Comparison of ENCODE assay signal across 9 cellular contexts in the genomic region with DNA sequence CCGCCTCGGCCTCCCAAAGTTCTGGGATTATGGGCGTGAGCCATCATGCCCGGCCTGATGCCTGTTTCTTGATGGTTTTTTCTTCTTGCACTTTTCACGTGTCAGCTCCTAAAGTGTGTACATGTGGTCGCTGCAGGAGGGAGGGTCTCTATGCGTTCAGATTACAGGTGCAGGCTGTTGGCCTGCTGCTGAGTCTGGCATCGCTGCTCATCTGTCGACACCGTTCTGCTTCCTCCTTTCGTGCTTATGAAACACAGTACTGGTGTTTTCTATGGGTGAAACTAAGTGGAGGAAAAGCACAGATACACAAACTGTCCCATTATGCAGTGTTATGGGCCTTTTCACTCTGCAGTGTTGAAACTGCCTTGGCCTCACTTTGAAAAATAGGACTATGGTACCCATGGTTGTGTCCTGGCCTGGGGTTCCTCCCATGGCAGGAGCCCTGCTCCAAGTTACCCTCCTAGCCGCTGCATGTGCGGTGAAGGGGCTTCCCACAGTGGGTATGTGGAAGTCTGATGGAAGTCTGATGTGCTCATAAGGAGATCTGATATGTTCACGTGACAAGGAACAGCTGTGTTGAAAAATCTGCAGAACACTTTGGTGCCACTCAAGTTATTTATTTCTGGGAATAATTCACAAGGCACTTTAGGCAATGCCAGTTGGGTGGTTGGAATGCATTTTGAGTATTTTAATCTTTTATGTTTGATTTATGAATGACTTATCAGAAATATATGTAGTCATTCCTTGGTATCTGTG. TPM values are rescaled to one million over a fixed set of nuclear protein-coding genes. Genes with fewer than 3 reads are reported as not detected.
A peak's percentile ranks its signal among the peaks of the same experiment; 100 is the strongest.
DNase-seq lines count a peak whose midpoint lies in the region; ATAC-seq and TF ChIP-seq lines count a peak whose summit lies in the region.
"Had no signal": no experiment of that assay in that cellular context is flagged by ENCODE, and none has a peak within 500 bp of the region (broad histone marks: within the 10 kb centered on the region; RNA-seq: fewer than 3 reads in every experiment).

No MANE protein-coding gene starts in this region.

- no peak for DNase-seq in CD4-positive, alpha-beta memory T cell
- DNase-seq in lower lobe of right lung (no peak), medulla oblongata (ENCODE audit: extremely low spot score) (no peak), left lobe of liver (ENCODE audit: low spot score) (no peak)
- no peak for DNase-seq in activated CD4-positive, CD25-positive, alpha-beta regulatory T cell (lab: John Stamatoyannopoulos, UW)
- DNase-seq: DMS53 had no signal

- H3K27ac ChIP-seq in CD4-positive, alpha-beta memory T cell (ENCODE audit: low read depth, low read length) = peak overlapping the region; percentile 96
- H3K27ac ChIP-seq in OCI-LY1 (ENCODE audit: low read depth, low read length, poor library complexity, severe bottlenecking) (peak overlapping the region; percentile 95), lower lobe of right lung (peak overlapping the region; percentile 67)

- H3K9ac ChIP-seq in OCI-LY1 (ENCODE audit: low read length) = peak overlapping the region; percentile 49; the same call in 1 of the 2 replicates

- POLR2A ChIA-PET in CD4-positive, alpha-beta memory T cell (lab: Charles Lee; ENCODE audit: partially characterized antibody) = interaction anchor here (1.2 to 29.4 kb wide), 14 partner anchors 1 to 256 kb away, joined by 3 to 1226 read pairs (median 8); a partner anchor contains a TSS

- peak overlapping the region in 7 of 8 donors; percentile 32 to 91 (median 77) for H3K4me3 Mint-ChIP-seq in CD4-positive, alpha-beta memory T cell

- H3K9me2 ChIP-seq in OCI-LY1 (ENCODE audit: low read depth, low read length) = no peaks in the 10 kb centered on the region

- ATAC-seq in GM21390 (IDR thresholded peaks at IDR 0.05; ENCODE audit: unreplicated experiment) (peak; percentile 45), lower lobe of right lung (peak; percentile 60 to 73), GM18858 (IDR thresholded peaks at IDR 0.05; ENCODE audit: unreplicated experiment) (no peak), left lobe of liver (no peak)

- no peaks in the 10 kb centered on the region for H3K27me3 ChIP-seq in CD4-positive, alpha-beta memory T cell (ENCODE audit: insufficient read depth, low read length)
- H3K27me3 ChIP-seq in OCI-LY1 (ENCODE audit: insufficient read depth, low read length) (no peaks in the 10 kb centered on the region), lower lobe of right lung (ENCODE audit: low read depth) (no peaks in the 10 kb centered on the region)

- H3K4me2 ChIP-seq in OCI-LY1 (ENCODE audit: low read length) = peak overlapping the region; percentile 60

- H4K20me1 ChIP-seq in OCI-LY1 (ENCODE audit: insufficient read depth, low read length) = no peaks in the 10 kb centered on the region

- H3K4me1 Mint-ChIP-seq in CD4-positive, alpha-beta memory T cell = peaks cover 62 to 89% (median 74%) of the 10 kb centered on the region in 4 donors

- peak overlapping the region; percentile 97 to 100 (median 100) for H3K27ac Mint-ChIP-seq in CD4-positive, alpha-beta memory T cell

- H3F3A ChIP-seq in OCI-LY1 (ENCODE audit: insufficient read depth, low read length) = no peaks in the 10 kb centered on the region

- intact Hi-C loops in CD4-positive, alpha-beta memory T cell (cut with micrococcal nuclease) = loop anchor here (5.0 kb wide), 1 partner anchor 52 kb away; no protein-coding TSS in a partner anchor
- intact Hi-C loops in lower lobe of right lung (cut with DNase I) = no loop called here

- H3K36me3 ChIP-seq in CD4-positive, alpha-beta memory T cell (ENCODE audit: insufficient read depth, low read length) = peaks cover 11% of the 10 kb centered on the region
- H3K36me3 ChIP-seq in OCI-LY1 (ENCODE audit: insufficient read depth, low read length) (peaks cover 25% of the 10 kb centered on the region), lower lobe of right lung (peaks cover 22% of the 10 kb centered on the region)

- peaks cover 0 to 2% (median 0%) of the 10 kb centered on the region in 8 donors for H3K9me3 Mint-ChIP-seq in CD4-positive, alpha-beta memory T cell

- CTCF ChIA-PET in CD4-positive, alpha-beta memory T cell (lab: Charles Lee; ENCODE audit: partially characterized antibody) = interaction anchor here (0.6 to 4.8 kb wide), 5 partner anchors 10 to 217 kb away, joined by 3 to 44 read pairs (median 9); no protein-coding TSS in a partner anchor

- TF ChIP-seq CTCF in OCI-LY1 (IDR thresholded peaks at IDR 0.05; ENCODE audit: low read length) (no peak), lower lobe of right lung (IDR thresholded peaks at IDR 0.05) (no peak)

- no peaks in the 10 kb centered on the region for H3K27me3 Mint-ChIP-seq in CD4-positive, alpha-beta memory T cell

- peaks cover 89% of the 10 kb centered on the region for H3K4me1 ChIP-seq in CD4-positive, alpha-beta memory T cell (ENCODE audit: insufficient read depth, low read length)
- H3K4me1 ChIP-seq in OCI-LY1 (ENCODE audit: insufficient read depth, low read length, severe bottlenecking) = peaks cover 59% of the 10 kb centered on the region
- H3K4me1 ChIP-seq in lower lobe of right lung = peaks cover 80% of the 10 kb centered on the region

- H3K4me3 ChIP-seq in CD4-positive, alpha-beta memory T cell (ENCODE audit: low read length in 2 of 2) = peak overlapping the region in 1 of 2 donors; percentile 27
- H3K4me3 ChIP-seq in OCI-LY1 (ENCODE audit: low read depth, low read length, poor library complexity, severe bottlenecking) (peak overlapping the region; percentile 39), lower lobe of right lung (no peak overlapping the region)

- H2AFZ ChIP-seq in OCI-LY1 (ENCODE audit: low read length) = no peak overlapping the region

- H3K79me2 ChIP-seq in OCI-LY1 (ENCODE audit: insufficient read depth, low read length) = peaks cover 1% of the 10 kb centered on the region; the same call in 1 of the 2 replicates

- peaks cover 27 to 34% of the 10 kb centered on the region in 2 donors for H3K36me3 Mint-ChIP-seq in CD4-positive, alpha-beta memory T cell

- H3K9me3 ChIP-seq in CD4-positive, alpha-beta memory T cell (ENCODE audit: control insufficient read depth in 1 of 2, low read length in 2 of 2) = no peaks in the 10 kb centered on the region
- H3K9me3 ChIP-seq in OCI-LY1 (ENCODE audit: low read length) = no peaks in the 10 kb centered on the region
- no peaks in the 10 kb centered on the region for H3K9me3 ChIP-seq in lower lobe of right lung

RNA-seq across cellular contexts. Expression of a gene that starts 23.6 kb away (rescaled TPM):
- 100 to 1,000 TPM; 116 to 126 TPM for total RNA-seq in CD4-positive, alpha-beta memory T cell
- polyA plus RNA-seq in CD4-positive, alpha-beta memory T cell = 10 to 100 TPM; 42.2 to 61.6 TPM
- total RNA-seq in lower lobe of right lung = 132 TPM
- total RNA-seq in left lobe of liver = 50.9 TPM

RNA-seq across cellular contexts. Expression of a gene that starts 48.0 kb away (rescaled TPM):
- 100 to 1,000 TPM; 108 to 110 TPM for total RNA-seq in CD4-positive, alpha-beta memory T cell
- 10 to 100 TPM; 65.4 to 68.1 TPM for polyA plus RNA-seq in CD4-positive, alpha-beta memory T cell
- total RNA-seq in lower lobe of right lung (71.9 TPM), left lobe of liver (45.5 TPM)

RNA-seq across cellular contexts. Expression of a gene that starts 56.3 kb away (rescaled TPM):
- 100 to 1,000 TPM; 109 to 114 TPM for total RNA-seq in CD4-positive, alpha-beta memory T cell
- polyA plus RNA-seq in CD4-positive, alpha-beta memory T cell = 10 to 100 TPM; 48.9 to 50.5 TPM
- total RNA-seq in lower lobe of right lung (45.8 TPM), left lobe of liver (32.9 TPM)

Comparison
In these comparisons a context has a peak if more than half of its experiments do, and no peak if none do; other contexts are left out.
1. ATAC-seq: peak in GM21390 (single experiment) and lower lobe of right lung (2 of 2); none in GM18858 (single experiment) and left lobe of liver (single experiment).
2. Peak in every context shown above with its lines, with median percentiles within 50 percentile points of each other: H3K27ac ChIP-seq.